Comparison of ENCODE assay signal across 1 cellular context in the genomic region with DNA sequence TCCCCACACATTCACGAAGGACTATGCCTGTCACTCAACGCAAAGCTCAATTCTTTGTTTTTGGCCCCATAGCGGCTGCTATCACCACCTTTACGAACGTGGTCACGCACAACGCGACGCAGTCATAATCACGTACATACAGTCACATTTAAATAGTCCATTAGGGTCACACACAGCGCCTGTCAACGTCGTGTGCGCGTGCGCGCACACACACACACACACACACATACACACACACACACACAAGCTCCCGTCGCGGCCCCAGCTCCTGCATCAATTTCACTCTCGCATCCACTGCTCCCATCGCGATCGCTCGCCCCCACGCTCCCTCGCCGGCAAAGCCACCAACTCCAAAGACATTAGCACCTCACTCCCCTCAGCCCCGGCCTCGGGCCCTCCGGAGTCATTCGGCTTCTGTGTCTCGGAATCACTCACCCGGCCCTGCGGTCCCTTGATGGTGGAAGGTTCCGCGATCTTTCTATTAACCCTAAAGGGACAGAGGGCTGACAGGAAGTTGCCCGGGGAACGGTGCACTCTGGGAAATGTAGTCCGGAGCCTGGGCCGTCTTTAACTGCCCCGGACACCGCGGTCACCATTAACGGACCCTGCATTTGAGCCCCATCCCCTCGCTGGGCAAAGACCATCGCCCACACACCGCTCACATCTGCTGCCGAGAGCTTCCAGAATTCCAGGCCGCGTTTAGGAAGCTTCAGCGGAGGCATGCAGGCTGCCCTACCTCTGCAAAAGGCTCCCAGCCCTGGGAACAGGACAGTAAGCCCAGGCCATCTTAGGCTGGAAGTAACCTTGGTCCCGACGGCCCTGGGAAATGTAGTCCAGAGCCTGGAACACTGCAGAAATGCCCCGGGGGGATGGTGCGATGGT.
TF ChIP-seq lines count a peak whose summit lies in the region.

A gene (minus strand): TSS at position 486 of the 882 bp plus-strand sequence. CDS start 12,768 bp downstream, outside the sequence.

TF ChIP-seq in HepG2, 621 proteins besides CTCF, POLR2A, EP300 and RAD21 (continued from another document and continues in another):
- TF ChIP-seq, protein P1, sequence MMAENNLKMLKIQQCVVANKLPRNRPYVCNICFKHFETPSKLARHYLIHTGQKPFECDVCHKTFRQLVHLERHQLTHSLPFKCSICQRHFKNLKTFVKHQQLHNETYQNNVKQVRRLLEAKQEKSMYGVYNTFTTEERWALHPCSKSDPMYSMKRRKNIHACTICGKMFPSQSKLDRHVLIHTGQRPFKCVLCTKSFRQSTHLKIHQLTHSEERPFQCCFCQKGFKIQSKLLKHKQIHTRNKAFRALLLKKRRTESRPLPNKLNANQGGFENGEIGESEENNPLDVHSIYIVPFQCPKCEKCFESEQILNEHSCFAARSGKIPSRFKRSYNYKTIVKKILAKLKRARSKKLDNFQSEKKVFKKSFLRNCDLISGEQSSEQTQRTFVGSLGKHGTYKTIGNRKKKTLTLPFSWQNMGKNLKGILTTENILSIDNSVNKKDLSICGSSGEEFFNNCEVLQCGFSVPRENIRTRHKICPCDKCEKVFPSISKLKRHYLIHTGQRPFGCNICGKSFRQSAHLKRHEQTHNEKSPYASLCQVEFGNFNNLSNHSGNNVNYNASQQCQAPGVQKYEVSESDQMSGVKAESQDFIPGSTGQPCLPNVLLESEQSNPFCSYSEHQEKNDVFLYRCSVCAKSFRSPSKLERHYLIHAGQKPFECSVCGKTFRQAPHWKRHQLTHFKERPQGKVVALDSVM (CRISPR knock-in tag; IDR thresholded peaks at IDR 0.05), result 0 out of 2 replicates have a peak, but pooled peaks have one; percentile 45
- TF ChIP-seq FOXK1 (CRISPR knock-in tag; IDR thresholded peaks at IDR 0.05; ENCODE audit: borderline replicate concordance, low read depth) (0 out of 2 replicates have a peak, but pooled peaks have one; percentile 32), ZMAT3 (CRISPR knock-in tag; conservative IDR thresholded peaks at IDR 0.05) (0 out of 2 replicates have a peak, but pooled peaks have one; percentile 23), KDM1A (CRISPR knock-in tag; IDR thresholded peaks at IDR 0.05) (no peak), GTF2F1 (IDR thresholded peaks at IDR 0.05; ENCODE audit: low read length) (no peak), MTF1 (CRISPR knock-in tag; IDR thresholded peaks at IDR 0.05) (no peak), TBL1XR1 (IDR thresholded peaks at IDR 0.05; ENCODE audit: borderline replicate concordance, low read length, partially characterized antibody) (no peak), RFXAP (CRISPR knock-in tag; IDR thresholded peaks at IDR 0.05; ENCODE audit: borderline replicate concordance) (no peak; the same call in 1 of the 2 replicates), ZBTB7A (CRISPR knock-in tag; IDR thresholded peaks at IDR 0.05) (peak; percentile 83), MXD4 (CRISPR knock-in tag; IDR thresholded peaks at IDR 0.05) (peak; percentile 23), MBNL3 (CRISPR knock-in tag; conservative IDR thresholded peaks at IDR 0.05) (no peak), SRY (CRISPR knock-in tag; IDR thresholded peaks at IDR 0.05) (peak; percentile 78), DNMT3B (CRISPR knock-in tag; conservative IDR thresholded peaks at IDR 0.05) (no peak), ZMYM3 (CRISPR knock-in tag; IDR thresholded peaks at IDR 0.05) (peak; percentile 30), ZNF883 (CRISPR knock-in tag; IDR thresholded peaks at IDR 0.05; ENCODE audit: not compliant biosample characterization) (peak; percentile 71), ZFP90 (CRISPR knock-in tag; IDR thresholded peaks at IDR 0.05; ENCODE audit: borderline replicate concordance) (peak; percentile 78; the same call in 1 of the 2 replicates), MYC (CRISPR knock-in tag; IDR thresholded peaks at IDR 0.05; ENCODE audit: borderline replicate concordance) (0 out of 2 replicates have a peak, but pooled peaks have one; percentile 54), KMT2A (CRISPR knock-in tag; IDR thresholded peaks at IDR 0.05) (no peak; the same call in none of the 2 replicates), ZSCAN12 (CRISPR knock-in tag; IDR thresholded peaks at IDR 0.05) (no peak), ZNF343 (CRISPR knock-in tag; IDR thresholded peaks at IDR 0.05) (no peak), ZNF138 (CRISPR knock-in tag; IDR thresholded peaks at IDR 0.05; ENCODE audit: low read depth) (peak; percentile 64; the same call in 1 of the 2 replicates), RBM39 (IDR thresholded peaks at IDR 0.05; ENCODE audit: low read depth, low read length, poor library complexity, severe bottlenecking) (peak; percentile 89), ZNF768 (CRISPR knock-in tag; IDR thresholded peaks at IDR 0.05) (peak; percentile 35; the same call in 1 of the 2 replicates)
- TF ChIP-seq, protein P2, sequence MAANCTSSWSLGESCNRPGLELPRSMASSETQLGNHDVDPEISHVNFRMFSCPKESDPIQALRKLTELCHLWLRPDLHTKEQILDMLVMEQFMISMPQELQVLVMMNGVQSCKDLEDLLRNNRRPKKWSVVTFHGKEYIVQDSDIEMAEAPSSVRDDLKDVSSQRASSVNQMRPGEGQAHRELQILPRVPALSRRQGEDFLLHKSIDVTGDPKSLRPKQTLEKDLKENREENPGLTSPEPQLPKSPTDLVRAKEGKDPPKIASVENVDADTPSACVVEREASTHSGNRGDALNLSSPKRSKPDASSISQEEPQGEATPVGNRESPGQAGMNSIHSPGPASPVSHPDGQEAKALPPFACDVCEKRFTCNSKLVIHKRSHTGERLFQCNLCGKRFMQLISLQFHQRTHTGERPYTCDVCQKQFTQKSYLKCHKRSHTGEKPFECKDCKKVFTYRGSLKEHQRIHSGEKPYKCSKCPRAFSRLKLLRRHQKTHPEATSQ (CRISPR knock-in tag; IDR thresholded peaks at IDR 0.05; ENCODE audit: borderline replicate concordance), result 0 out of 2 replicates have a peak, but pooled peaks have one; percentile 43
- TF ChIP-seq, protein P3, sequence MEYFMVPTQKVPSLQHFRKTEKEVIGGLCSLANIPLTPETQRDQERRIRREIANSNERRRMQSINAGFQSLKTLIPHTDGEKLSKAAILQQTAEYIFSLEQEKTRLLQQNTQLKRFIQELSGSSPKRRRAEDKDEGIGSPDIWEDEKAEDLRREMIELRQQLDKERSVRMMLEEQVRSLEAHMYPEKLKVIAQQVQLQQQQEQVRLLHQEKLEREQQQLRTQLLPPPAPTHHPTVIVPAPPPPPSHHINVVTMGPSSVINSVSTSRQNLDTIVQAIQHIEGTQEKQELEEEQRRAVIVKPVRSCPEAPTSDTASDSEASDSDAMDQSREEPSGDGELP (IDR thresholded peaks at IDR 0.05; ENCODE audit: borderline replicate concordance, low read depth), result no peak
- TF ChIP-seq, protein P4, sequence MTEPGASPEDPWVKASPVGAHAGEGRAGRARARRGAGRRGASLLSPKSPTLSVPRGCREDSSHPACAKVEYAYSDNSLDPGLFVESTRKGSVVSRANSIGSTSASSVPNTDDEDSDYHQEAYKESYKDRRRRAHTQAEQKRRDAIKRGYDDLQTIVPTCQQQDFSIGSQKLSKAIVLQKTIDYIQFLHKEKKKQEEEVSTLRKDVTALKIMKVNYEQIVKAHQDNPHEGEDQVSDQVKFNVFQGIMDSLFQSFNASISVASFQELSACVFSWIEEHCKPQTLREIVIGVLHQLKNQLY (CRISPR knock-in tag; IDR thresholded peaks at IDR 0.05), result no peak
- TF ChIP-seq, protein P5, sequence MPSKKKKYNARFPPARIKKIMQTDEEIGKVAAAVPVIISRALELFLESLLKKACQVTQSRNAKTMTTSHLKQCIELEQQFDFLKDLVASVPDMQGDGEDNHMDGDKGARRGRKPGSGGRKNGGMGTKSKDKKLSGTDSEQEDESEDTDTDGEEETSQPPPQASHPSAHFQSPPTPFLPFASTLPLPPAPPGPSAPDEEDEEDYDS (CRISPR knock-in tag; IDR thresholded peaks at IDR 0.05), result peak; percentile 84
- TF ChIP-seq, protein P6, sequence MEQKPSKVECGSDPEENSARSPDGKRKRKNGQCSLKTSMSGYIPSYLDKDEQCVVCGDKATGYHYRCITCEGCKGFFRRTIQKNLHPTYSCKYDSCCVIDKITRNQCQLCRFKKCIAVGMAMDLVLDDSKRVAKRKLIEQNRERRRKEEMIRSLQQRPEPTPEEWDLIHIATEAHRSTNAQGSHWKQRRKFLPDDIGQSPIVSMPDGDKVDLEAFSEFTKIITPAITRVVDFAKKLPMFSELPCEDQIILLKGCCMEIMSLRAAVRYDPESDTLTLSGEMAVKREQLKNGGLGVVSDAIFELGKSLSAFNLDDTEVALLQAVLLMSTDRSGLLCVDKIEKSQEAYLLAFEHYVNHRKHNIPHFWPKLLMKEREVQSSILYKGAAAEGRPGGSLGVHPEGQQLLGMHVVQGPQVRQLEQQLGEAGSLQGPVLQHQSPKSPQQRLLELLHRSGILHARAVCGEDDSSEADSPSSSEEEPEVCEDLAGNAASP (CRISPR knock-in tag; IDR thresholded peaks at IDR 0.05; ENCODE audit: borderline replicate concordance), result no peak
- TF ChIP-seq, protein P7, sequence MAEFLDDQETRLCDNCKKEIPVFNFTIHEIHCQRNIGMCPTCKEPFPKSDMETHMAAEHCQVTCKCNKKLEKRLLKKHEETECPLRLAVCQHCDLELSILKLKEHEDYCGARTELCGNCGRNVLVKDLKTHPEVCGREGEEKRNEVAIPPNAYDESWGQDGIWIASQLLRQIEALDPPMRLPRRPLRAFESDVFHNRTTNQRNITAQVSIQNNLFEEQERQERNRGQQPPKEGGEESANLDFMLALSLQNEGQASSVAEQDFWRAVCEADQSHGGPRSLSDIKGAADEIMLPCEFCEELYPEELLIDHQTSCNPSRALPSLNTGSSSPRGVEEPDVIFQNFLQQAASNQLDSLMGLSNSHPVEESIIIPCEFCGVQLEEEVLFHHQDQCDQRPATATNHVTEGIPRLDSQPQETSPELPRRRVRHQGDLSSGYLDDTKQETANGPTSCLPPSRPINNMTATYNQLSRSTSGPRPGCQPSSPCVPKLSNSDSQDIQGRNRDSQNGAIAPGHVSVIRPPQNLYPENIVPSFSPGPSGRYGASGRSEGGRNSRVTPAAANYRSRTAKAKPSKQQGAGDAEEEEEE (CRISPR knock-in tag; IDR thresholded peaks at IDR 0.05; ENCODE audit: borderline replicate concordance), result peak; percentile 86; the same call in 1 of the 2 replicates
- TF ChIP-seq, protein P8, sequence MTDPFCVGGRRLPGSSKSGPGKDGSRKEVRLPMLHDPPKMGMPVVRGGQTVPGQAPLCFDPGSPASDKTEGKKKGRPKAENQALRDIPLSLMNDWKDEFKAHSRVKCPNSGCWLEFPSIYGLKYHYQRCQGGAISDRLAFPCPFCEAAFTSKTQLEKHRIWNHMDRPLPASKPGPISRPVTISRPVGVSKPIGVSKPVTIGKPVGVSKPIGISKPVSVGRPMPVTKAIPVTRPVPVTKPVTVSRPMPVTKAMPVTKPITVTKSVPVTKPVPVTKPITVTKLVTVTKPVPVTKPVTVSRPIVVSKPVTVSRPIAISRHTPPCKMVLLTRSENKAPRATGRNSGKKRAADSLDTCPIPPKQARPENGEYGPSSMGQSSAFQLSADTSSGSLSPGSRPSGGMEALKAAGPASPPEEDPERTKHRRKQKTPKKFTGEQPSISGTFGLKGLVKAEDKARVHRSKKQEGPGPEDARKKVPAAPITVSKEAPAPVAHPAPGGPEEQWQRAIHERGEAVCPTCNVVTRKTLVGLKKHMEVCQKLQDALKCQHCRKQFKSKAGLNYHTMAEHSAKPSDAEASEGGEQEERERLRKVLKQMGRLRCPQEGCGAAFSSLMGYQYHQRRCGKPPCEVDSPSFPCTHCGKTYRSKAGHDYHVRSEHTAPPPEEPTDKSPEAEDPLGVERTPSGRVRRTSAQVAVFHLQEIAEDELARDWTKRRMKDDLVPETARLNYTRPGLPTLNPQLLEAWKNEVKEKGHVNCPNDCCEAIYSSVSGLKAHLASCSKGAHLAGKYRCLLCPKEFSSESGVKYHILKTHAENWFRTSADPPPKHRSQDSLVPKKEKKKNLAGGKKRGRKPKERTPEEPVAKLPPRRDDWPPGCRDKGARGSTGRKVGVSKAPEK (CRISPR knock-in tag; IDR thresholded peaks at IDR 0.05; ENCODE audit: borderline replicate concordance), result no peak
- TF ChIP-seq, protein P9, sequence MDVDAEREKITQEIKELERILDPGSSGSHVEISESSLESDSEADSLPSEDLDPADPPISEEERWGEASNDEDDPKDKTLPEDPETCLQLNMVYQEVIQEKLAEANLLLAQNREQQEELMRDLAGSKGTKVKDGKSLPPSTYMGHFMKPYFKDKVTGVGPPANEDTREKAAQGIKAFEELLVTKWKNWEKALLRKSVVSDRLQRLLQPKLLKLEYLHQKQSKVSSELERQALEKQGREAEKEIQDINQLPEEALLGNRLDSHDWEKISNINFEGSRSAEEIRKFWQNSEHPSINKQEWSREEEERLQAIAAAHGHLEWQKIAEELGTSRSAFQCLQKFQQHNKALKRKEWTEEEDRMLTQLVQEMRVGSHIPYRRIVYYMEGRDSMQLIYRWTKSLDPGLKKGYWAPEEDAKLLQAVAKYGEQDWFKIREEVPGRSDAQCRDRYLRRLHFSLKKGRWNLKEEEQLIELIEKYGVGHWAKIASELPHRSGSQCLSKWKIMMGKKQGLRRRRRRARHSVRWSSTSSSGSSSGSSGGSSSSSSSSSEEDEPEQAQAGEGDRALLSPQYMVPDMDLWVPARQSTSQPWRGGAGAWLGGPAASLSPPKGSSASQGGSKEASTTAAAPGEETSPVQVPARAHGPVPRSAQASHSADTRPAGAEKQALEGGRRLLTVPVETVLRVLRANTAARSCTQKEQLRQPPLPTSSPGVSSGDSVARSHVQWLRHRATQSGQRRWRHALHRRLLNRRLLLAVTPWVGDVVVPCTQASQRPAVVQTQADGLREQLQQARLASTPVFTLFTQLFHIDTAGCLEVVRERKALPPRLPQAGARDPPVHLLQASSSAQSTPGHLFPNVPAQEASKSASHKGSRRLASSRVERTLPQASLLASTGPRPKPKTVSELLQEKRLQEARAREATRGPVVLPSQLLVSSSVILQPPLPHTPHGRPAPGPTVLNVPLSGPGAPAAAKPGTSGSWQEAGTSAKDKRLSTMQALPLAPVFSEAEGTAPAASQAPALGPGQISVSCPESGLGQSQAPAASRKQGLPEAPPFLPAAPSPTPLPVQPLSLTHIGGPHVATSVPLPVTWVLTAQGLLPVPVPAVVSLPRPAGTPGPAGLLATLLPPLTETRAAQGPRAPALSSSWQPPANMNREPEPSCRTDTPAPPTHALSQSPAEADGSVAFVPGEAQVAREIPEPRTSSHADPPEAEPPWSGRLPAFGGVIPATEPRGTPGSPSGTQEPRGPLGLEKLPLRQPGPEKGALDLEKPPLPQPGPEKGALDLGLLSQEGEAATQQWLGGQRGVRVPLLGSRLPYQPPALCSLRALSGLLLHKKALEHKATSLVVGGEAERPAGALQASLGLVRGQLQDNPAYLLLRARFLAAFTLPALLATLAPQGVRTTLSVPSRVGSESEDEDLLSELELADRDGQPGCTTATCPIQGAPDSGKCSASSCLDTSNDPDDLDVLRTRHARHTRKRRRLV (CRISPR knock-in tag; IDR thresholded peaks at IDR 0.05), result peak; percentile 76; the same call in 1 of the 2 replicates
- TF ChIP-seq, protein P10, sequence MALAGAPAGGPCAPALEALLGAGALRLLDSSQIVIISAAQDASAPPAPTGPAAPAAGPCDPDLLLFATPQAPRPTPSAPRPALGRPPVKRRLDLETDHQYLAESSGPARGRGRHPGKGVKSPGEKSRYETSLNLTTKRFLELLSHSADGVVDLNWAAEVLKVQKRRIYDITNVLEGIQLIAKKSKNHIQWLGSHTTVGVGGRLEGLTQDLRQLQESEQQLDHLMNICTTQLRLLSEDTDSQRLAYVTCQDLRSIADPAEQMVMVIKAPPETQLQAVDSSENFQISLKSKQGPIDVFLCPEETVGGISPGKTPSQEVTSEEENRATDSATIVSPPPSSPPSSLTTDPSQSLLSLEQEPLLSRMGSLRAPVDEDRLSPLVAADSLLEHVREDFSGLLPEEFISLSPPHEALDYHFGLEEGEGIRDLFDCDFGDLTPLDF (CRISPR knock-in tag; IDR thresholded peaks at IDR 0.05), result no peak
